Comparison of ENCODE assay signal across 7 cellular contexts in the genomic region with DNA sequence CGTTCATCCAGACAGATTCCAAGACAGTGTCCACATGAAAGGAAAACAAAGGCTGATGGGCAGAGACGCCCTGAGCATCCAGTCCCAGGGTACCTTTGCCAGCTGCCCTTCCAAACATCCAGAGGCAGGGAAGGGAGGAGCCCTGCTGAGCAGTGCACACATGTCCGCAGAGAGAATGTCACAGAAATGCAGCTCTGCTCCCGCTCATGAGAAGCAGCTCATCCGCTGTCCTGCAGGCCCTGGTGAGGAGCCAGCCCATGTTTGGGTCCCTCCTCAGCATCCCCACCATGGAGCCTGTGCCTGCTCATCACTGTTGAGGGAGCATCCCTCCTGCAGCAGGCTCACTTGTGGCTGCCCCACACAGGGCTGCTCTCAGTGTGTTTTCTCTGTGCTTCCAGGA.
A peak's percentile ranks its signal among the peaks of the same experiment; 100 is the strongest.
DNase-seq lines count a peak whose midpoint lies in the region; ATAC-seq and TF ChIP-seq lines count a peak whose summit lies in the region.
"Not testable (repeated sequence)": the region's sequence is repeated elsewhere in the genome, so short reads cannot be mapped to it uniquely, and the experiment has no call there.

No MANE protein-coding gene starts in this region.

- not testable (repeated sequence) for H3K4me3 Mint-ChIP-seq in chondrocyte (ENCODE audit: unreplicated experiment); endodermal cell; naive thymus-derived CD4-positive, alpha-beta T cell; stimulated activated effector memory CD8-positive, alpha-beta T cell treated with anti-CD3 and anti-CD28 coated beads, Interleukin-12 subunit alpha, Interleukin-12 subunit beta, amount 100 ng/mL, for 72 hours

- H3K36me3 Mint-ChIP-seq in chondrocyte (ENCODE audit: low read depth); endodermal cell (ENCODE audit: low read depth); naive thymus-derived CD4-positive, alpha-beta T cell; stimulated activated effector memory CD8-positive, alpha-beta T cell treated with anti-CD3 and anti-CD28 coated beads, Interleukin-12 subunit alpha, Interleukin-12 subunit beta, amount 100 ng/mL, for 72 hours: not testable (repeated sequence)

- not testable (repeated sequence) for H3K27me3 ChIP-seq in endodermal cell (ENCODE audit: control insufficient read depth, insufficient read depth, low read length, poor library complexity, severe bottlenecking); naive thymus-derived CD4-positive, alpha-beta T cell (ENCODE audit: control insufficient read depth in 2 of 2, insufficient read depth in 2 of 2, low read length in 2 of 2); upper lobe of left lung; vagina

- not testable (repeated sequence) for TF ChIP-seq EP300 in upper lobe of left lung (IDR thresholded peaks at IDR 0.05)

- not testable (repeated sequence) for H3K9ac ChIP-seq in endodermal cell (ENCODE audit: extremely low read depth, low read length, poor library complexity, severe bottlenecking)

- DNase-seq in chondrocyte (ENCODE audit: low spot score) = peak; percentile 86
- peak; percentile 17 for DNase-seq in endodermal cell
- DNase-seq in Right ventricle myocardium inferior (ENCODE audit: missing footprints) = peak; percentile 51
- DNase-seq in naive thymus-derived CD4-positive, alpha-beta T cell; stimulated activated effector memory CD8-positive, alpha-beta T cell treated with anti-CD3 and anti-CD28 coated beads, Interleukin-12 subunit alpha, Interleukin-12 subunit beta, amount 100 ng/mL, for 72 hours (ENCODE audit: low spot score in 2 of 2); upper lobe of left lung: not testable (repeated sequence)
- peak; percentile 37 to 47 for DNase-seq in vagina (ENCODE audit: extremely low spot score in 2 of 2)

- not testable (repeated sequence) for H3K4me3 ChIP-seq in endodermal cell (ENCODE audit: low read length); naive thymus-derived CD4-positive, alpha-beta T cell (ENCODE audit: low read length); upper lobe of left lung; vagina

- CTCF ChIA-PET in naive thymus-derived CD4-positive, alpha-beta T cell (lab: Charles Lee) = not testable (repeated sequence)

- not testable (repeated sequence) for H3K4me1 ChIP-seq in endodermal cell (ENCODE audit: control insufficient read depth, insufficient read depth, low read length); naive thymus-derived CD4-positive, alpha-beta T cell (ENCODE audit: control insufficient read depth in 2 of 2, insufficient read depth in 2 of 2, low read length in 2 of 2); upper lobe of left lung; vagina

- H3K9me3 ChIP-seq in endodermal cell (ENCODE audit: control insufficient read depth, low read length); naive thymus-derived CD4-positive, alpha-beta T cell (ENCODE audit: control insufficient read depth in 2 of 3, low read length in 3 of 3); upper lobe of left lung; vagina: not testable (repeated sequence)

- not testable (repeated sequence) for H3K27ac ChIP-seq in endodermal cell (ENCODE audit: low read depth, low read length); naive thymus-derived CD4-positive, alpha-beta T cell (ENCODE audit: low read depth, low read length); upper lobe of left lung; vagina

- WGBS in endodermal cell (ENCODE audit: insufficient coverage in 1 of 2, insufficient read length in 1 of 2), 2 experiments = 85% methylated on average over 4 of the region's 5 CpGs; no CpG with 5 or more reads in 1 of the 2 experiments
- 56 to 66% methylated on average over 3 to 5 of the region's 5 CpGs for WGBS in upper lobe of left lung, 2 donors

- POLR2A ChIA-PET in naive thymus-derived CD4-positive, alpha-beta T cell (lab: Charles Lee) = not testable (repeated sequence)

- ATAC-seq in Right ventricle myocardium inferior = not testable (repeated sequence)
- ATAC-seq in naive thymus-derived CD4-positive, alpha-beta T cell = peak; percentile 16
- peak; percentile 16 for ATAC-seq in stimulated activated effector memory CD8-positive, alpha-beta T cell treated with anti-CD3 and anti-CD28 coated beads, Interleukin-12 subunit alpha, Interleukin-12 subunit beta, amount 100 ng/mL, for 72 hours
- peak; percentile 7 to 35 for ATAC-seq in upper lobe of left lung (ENCODE audit: low FRiP score in 2 of 2)

- H3K27me3 Mint-ChIP-seq in chondrocyte (ENCODE audit: low read depth); endodermal cell (ENCODE audit: insufficient read depth); naive thymus-derived CD4-positive, alpha-beta T cell: not testable (repeated sequence)

- TF ChIP-seq CTCF in chondrocyte (IDR thresholded peaks at IDR 0.05); endodermal cell (conservative IDR thresholded peaks at IDR 0.05); upper lobe of left lung (IDR thresholded peaks at IDR 0.05); vagina (IDR thresholded peaks at IDR 0.05): not testable (repeated sequence)

- H3K9me3 Mint-ChIP-seq in chondrocyte (ENCODE audit: low read depth) (peaks cover 11% of the 10 kb centered on the region), endodermal cell (peaks cover 14% of the 10 kb centered on the region)
- H3K9me3 Mint-ChIP-seq in naive thymus-derived CD4-positive, alpha-beta T cell; stimulated activated effector memory CD8-positive, alpha-beta T cell treated with anti-CD3 and anti-CD28 coated beads, Interleukin-12 subunit alpha, Interleukin-12 subunit beta, amount 100 ng/mL, for 72 hours: not testable (repeated sequence)

- TF ChIP-seq POLR2A in upper lobe of left lung (IDR thresholded peaks at IDR 0.05); vagina (IDR thresholded peaks at IDR 0.05): not testable (repeated sequence)

- not testable (repeated sequence) for H3K36me3 ChIP-seq in endodermal cell (ENCODE audit: control insufficient read depth, insufficient read depth, low read length); naive thymus-derived CD4-positive, alpha-beta T cell (ENCODE audit: control insufficient read depth in 2 of 3, insufficient read depth in 3 of 3, low read length in 3 of 3); upper lobe of left lung; vagina

- intact Hi-C loops in Right ventricle myocardium inferior (cut with DNase I); naive thymus-derived CD4-positive, alpha-beta T cell (cut with micrococcal nuclease); vagina (cut with DNase I): not testable (repeated sequence)

- not testable (repeated sequence) for H3K27ac Mint-ChIP-seq in chondrocyte (ENCODE audit: unreplicated experiment); endodermal cell; naive thymus-derived CD4-positive, alpha-beta T cell; stimulated activated effector memory CD8-positive, alpha-beta T cell treated with anti-CD3 and anti-CD28 coated beads, Interleukin-12 subunit alpha, Interleukin-12 subunit beta, amount 100 ng/mL, for 72 hours

- not testable (repeated sequence) for H3K4me1 Mint-ChIP-seq in chondrocyte (ENCODE audit: low read depth); endodermal cell; naive thymus-derived CD4-positive, alpha-beta T cell; stimulated activated effector memory CD8-positive, alpha-beta T cell treated with anti-CD3 and anti-CD28 coated beads, Interleukin-12 subunit alpha, Interleukin-12 subunit beta, amount 100 ng/mL, for 72 hours
